In genomic region chrX:119833905-119834304, GRCh38 we compare ENCODE assay signal across 9 cellular contexts.
"Had no signal": no experiment of that assay in that cellular context is flagged by ENCODE, and none has a peak within 500 bp of the region (broad histone marks: within the 10 kb centered on the region; RNA-seq: fewer than 3 reads in every experiment).

No MANE protein-coding gene starts in this region.

- H2AFZ ChIP-seq: GM23248 had no signal

- H3K9ac ChIP-seq: GM23248 had no signal

- H3K4me3 ChIP-seq: GM23248, K562 had no signal

- FAIRE-seq: H54, HTR-8/SVneo, K562 had no signal

- ATAC-seq: K562 had no signal

- DNase-seq: GM23248, GOT3, H9, HCEC 1CT, IMR-90, KG1 had no signal

- H3K27ac ChIP-seq: GM23248 had no signal
